8 cellular contexts compared by ENCODE assay signal in genomic region chr1:204377800-204378608, GRCh38. TPM values are rescaled to one million over a fixed set of nuclear protein-coding genes. Genes with fewer than 3 reads are reported as not detected.
DNase-seq lines count a peak whose midpoint lies in the region; ATAC-seq and TF ChIP-seq lines count a peak whose summit lies in the region.

No MANE protein-coding gene starts in this region.

- no peak overlapping the region for H3K27ac Mint-ChIP-seq in activated naive CD8-positive, alpha-beta T cell treated with anti-CD3 and anti-CD28 coated beads, Interleukin-2, amount 10 ng/mL, durations not matched to agents 7 days and 5 days

- H3K27me3 ChIP-seq in RWPE2 (ENCODE audit: insufficient read depth, poor library complexity, severe bottlenecking), result no peaks in the 10 kb centered on the region

- peak; percentile 37 for DNase-seq in EH (ENCODE audit: low read depth)
- DNase-seq in HT1080 (ENCODE audit: low read depth), result peak; percentile 28
- no peak for DNase-seq in RWPE2 (ENCODE audit: low spot score)
- DNase-seq in activated naive CD8-positive, alpha-beta T cell treated with anti-CD3 and anti-CD28 coated beads, Interleukin-2, amount 10 ng/mL, durations not matched to agents 7 days and 5 days, result peak; percentile 70
- DNase-seq in skeletal muscle cell (ENCODE audit: low read depth), result no peak

- H3K4me1 ChIP-seq in RWPE2 (ENCODE audit: insufficient read depth, poor library complexity, severe bottlenecking), result no peaks in the 10 kb centered on the region

- H3K36me3 Mint-ChIP-seq in activated naive CD8-positive, alpha-beta T cell treated with anti-CD3 and anti-CD28 coated beads, Interleukin-2, amount 10 ng/mL, durations not matched to agents 7 days and 5 days, result no peaks in the 10 kb centered on the region

- ATAC-seq in RWPE2 (ENCODE audit: low read depth), result peak; percentile 73
- peak; percentile 75 for ATAC-seq in activated naive CD8-positive, alpha-beta T cell treated with anti-CD3 and anti-CD28 coated beads, Interleukin-2, amount 10 ng/mL, durations not matched to agents 7 days and 5 days (ENCODE audit: low read depth)
- no peak for ATAC-seq in HG03175 (IDR thresholded peaks at IDR 0.05; ENCODE audit: unreplicated experiment)
- ATAC-seq in HG03139 (IDR thresholded peaks at IDR 0.05; ENCODE audit: unreplicated experiment), result no peak

- H3K4me1 Mint-ChIP-seq in activated naive CD8-positive, alpha-beta T cell treated with anti-CD3 and anti-CD28 coated beads, Interleukin-2, amount 10 ng/mL, durations not matched to agents 7 days and 5 days, result peaks cover 12% of the 10 kb centered on the region

- H3K4me3 ChIP-seq in RWPE2 (ENCODE audit: severe bottlenecking), result peak overlapping the region; percentile 22
- H3K4me3 ChIP-seq in iPS-11a (ENCODE audit: low read depth, low read length), result peak overlapping the region; percentile 57
- H3K4me3 ChIP-seq in skeletal muscle cell (ENCODE audit: low read depth, low read length), result peak overlapping the region; percentile 41

- POLR2A ChIA-PET in activated naive CD8-positive, alpha-beta T cell treated with anti-CD3 and anti-CD28 coated beads, Interleukin-2, amount 10 ng/mL, durations not matched to agents 7 days and 5 days (lab: Charles Lee), result interaction anchor here (0.8 kb wide), 2 partner anchors 11 to 187 kb away, joined by 3 read pairs; no protein-coding TSS in a partner anchor

- no peaks in the 10 kb centered on the region for H3K9me3 ChIP-seq in RWPE2 (ENCODE audit: severe bottlenecking)

- H3K27me3 Mint-ChIP-seq in activated naive CD8-positive, alpha-beta T cell treated with anti-CD3 and anti-CD28 coated beads, Interleukin-2, amount 10 ng/mL, durations not matched to agents 7 days and 5 days, result peaks cover 35% of the 10 kb centered on the region

- TF ChIP-seq CTCF in RWPE2 (IDR thresholded peaks at IDR 0.05; ENCODE audit: poor library complexity, severe bottlenecking), result no peak

- H3K4me3 Mint-ChIP-seq in activated naive CD8-positive, alpha-beta T cell treated with anti-CD3 and anti-CD28 coated beads, Interleukin-2, amount 10 ng/mL, durations not matched to agents 7 days and 5 days, result peak overlapping the region; percentile 82

- no peaks in the 10 kb centered on the region for H3K36me3 ChIP-seq in RWPE2 (ENCODE audit: low read depth)

- no peak overlapping the region for H3K27ac ChIP-seq in RWPE2 (ENCODE audit: poor library complexity, severe bottlenecking)

- no peaks in the 10 kb centered on the region for H3K9me3 Mint-ChIP-seq in activated naive CD8-positive, alpha-beta T cell treated with anti-CD3 and anti-CD28 coated beads, Interleukin-2, amount 10 ng/mL, durations not matched to agents 7 days and 5 days

RNA-seq across cellular contexts. Expression of gene PLEKHA6, which starts 18.3 kb away (rescaled TPM):
- total RNA-seq in HT1080 (2014; rRNA removed; shearing (Covaris generic)), result 0.19 and 0.33 TPM in 2 replicates
- 0.34 and 1.8 TPM in 2 replicates for polyA plus RNA-seq in HT1080 (2015; cell fraction: cytosol; rRNA removed)
- polyA plus RNA-seq in HT1080 (2015; cell fraction: nucleus; rRNA removed), result 1.2 and 1.6 TPM in 2 replicates
- total RNA-seq in activated naive CD8-positive, alpha-beta T cell treated with anti-CD3 and anti-CD28 coated beads, Interleukin-2, amount 10 ng/mL, durations not matched to agents 7 days and 5 days, result under 1 TPM; 0.77 to 0.97 TPM

RNA-seq across cellular contexts. Expression of gene PPP1R15B, which starts 33.6 kb away (rescaled TPM):
- 21.3 and 27.4 TPM in 2 replicates for total RNA-seq in HT1080 (2014; rRNA removed; shearing (Covaris generic))
- polyA plus RNA-seq in HT1080 (2015; cell fraction: cytosol; rRNA removed), result 32.1 and 37.9 TPM in 2 replicates
- polyA plus RNA-seq in HT1080 (2015; cell fraction: nucleus; rRNA removed), result 38.7 and 43.0 TPM in 2 replicates
- 10 to 100 TPM; 77.5 to 77.8 TPM for total RNA-seq in activated naive CD8-positive, alpha-beta T cell treated with anti-CD3 and anti-CD28 coated beads, Interleukin-2, amount 10 ng/mL, durations not matched to agents 7 days and 5 days

Comparison
In these comparisons a context has a peak if more than half of its experiments do, and no peak if none do; other contexts are left out.
1. DNase-seq: peak in EH (single experiment), HT1080 (single experiment) and activated naive CD8-positive, alpha-beta T cell treated with anti-CD3 and anti-CD28 coated beads, Interleukin-2, amount 10 ng/mL, durations not matched to agents 7 days and 5 days (single experiment); none in RWPE2 (single experiment) and skeletal muscle cell (single experiment).
2. ATAC-seq: peak in RWPE2 (single experiment) and activated naive CD8-positive, alpha-beta T cell treated with anti-CD3 and anti-CD28 coated beads, Interleukin-2, amount 10 ng/mL, durations not matched to agents 7 days and 5 days (single experiment); none in HG03175 (single experiment) and HG03139 (single experiment).
3. Peak in every context shown above with its lines, with median percentiles within 50 percentile points of each other: H3K4me3 ChIP-seq.